Comparison of ENCODE assay signal across 21 cellular contexts in genomic region chr17:69254187-69254586, GRCh38. TPM values are rescaled to one million over a fixed set of nuclear protein-coding genes. Genes with fewer than 3 reads are reported as not detected.
DNase-seq lines count a peak whose midpoint lies in the region; ATAC-seq, FAIRE-seq and TF ChIP-seq lines count a peak whose summit lies in the region.
"Had no signal": no experiment of that assay in that cellular context is flagged by ENCODE, and none has a peak within 500 bp of the region (broad histone marks: within the 10 kb centered on the region; RNA-seq: fewer than 3 reads in every experiment).

No MANE protein-coding gene starts in this region.

- H3K79me1 ChIP-seq in trophoblast cell (ENCODE audit: low read length) = no peaks in the 10 kb centered on the region

- no peaks in the 10 kb centered on the region for H3K9me3 Mint-ChIP-seq in naive thymus-derived CD8-positive, alpha-beta T cell
- H3K9me3 Mint-ChIP-seq: H9 had no signal

- TF ChIP-seq CTCF in foreskin keratinocyte (conservative IDR thresholded peaks at IDR 0.05) (no peak), PC-3 (conservative IDR thresholded peaks at IDR 0.05; ENCODE audit: low read depth, low read length) (no peak)

- no peak overlapping the region for H2AK5ac ChIP-seq in trophoblast cell (ENCODE audit: low read length)

- H4K12ac ChIP-seq in trophoblast cell (ENCODE audit: low read depth, low read length) = no peak overlapping the region

- no peak overlapping the region for H3K23ac ChIP-seq in trophoblast cell (ENCODE audit: low read length)

- no CpG with 5 or more reads among the region's 1 CpG for WGBS in trophoblast cell (ENCODE audit: extremely low coverage, insufficient coverage, insufficient read length)

- H4K91ac ChIP-seq in trophoblast cell (ENCODE audit: low read depth, low read length) = no peak overlapping the region

- POLR2A ChIA-PET in naive thymus-derived CD8-positive, alpha-beta T cell (lab: Charles Lee) = no interaction called here
- POLR2A ChIA-PET in PC-3 (lab: Charles Lee; ENCODE audit: unreplicated experiment) = no interaction called here

- H3K9ac ChIP-seq in PC-3 (ENCODE audit: low read length) (no peak overlapping the region), trophoblast cell (ENCODE audit: low read length) (no peak overlapping the region)

- no peak overlapping the region for H4K8ac ChIP-seq in trophoblast cell (ENCODE audit: low read depth, low read length)

- H3K4me3 ChIP-seq in PC-3 (ENCODE audit: low read length) (no peak overlapping the region), trophoblast cell (ENCODE audit: low read depth, low read length) (no peak overlapping the region)
- H3K4me3 ChIP-seq: PC-9 had no signal

- H3K4me1 Mint-ChIP-seq in naive thymus-derived CD8-positive, alpha-beta T cell = no peaks in the 10 kb centered on the region
- H3K4me1 Mint-ChIP-seq: H9 had no signal

- no peak overlapping the region for H3K4me3 Mint-ChIP-seq in naive thymus-derived CD8-positive, alpha-beta T cell
- H3K4me3 Mint-ChIP-seq: H9 had no signal

- H3K9me3 ChIP-seq in PC-3 (ENCODE audit: low read length) (no peaks in the 10 kb centered on the region), trophoblast cell (ENCODE audit: insufficient read depth, low read depth, low read length) (no peaks in the 10 kb centered on the region)
- H3K9me3 ChIP-seq: BE2C had no signal

- no peak overlapping the region for H3K27ac Mint-ChIP-seq in naive thymus-derived CD8-positive, alpha-beta T cell
- H3K27ac Mint-ChIP-seq: H9 had no signal

- DNase-seq in HTR-8/SVneo (ENCODE audit: insufficient read length, low spot score) = peak; percentile 45
- DNase-seq in foreskin keratinocyte = no peak
- no peak for DNase-seq in NCI-H345 (lab: John Stamatoyannopoulos, UW)
- no peak for DNase-seq in naive thymus-derived CD8-positive, alpha-beta T cell
- DNase-seq in PC-3 = no peak
- DNase-seq in trophoblast cell = no peak
- DNase-seq: BE2C, DMS53, EL, H9, IMR-90, NCI-H1048, NCI-H1417 treated with DMSO at 0.1 percent for 48 hours, NCI-H187, NCI-H446 treated with DMSO at 0.1 percent for 48 hours, NCI-H526 treated with DMSO at 0.1 percent for 48 hours, PC-9, RPMI8226, SHP77 had no signal

- no peak overlapping the region for H3K14ac ChIP-seq in trophoblast cell (ENCODE audit: low read length)

- peaks cover 0 to 43% (median 9%) of the 10 kb centered on the region in 3 donors for H3K36me3 Mint-ChIP-seq in naive thymus-derived CD8-positive, alpha-beta T cell

- no peak overlapping the region for H3K27ac ChIP-seq in foreskin keratinocyte
- H3K27ac ChIP-seq in PC-3 (ENCODE audit: low read length) = no peak overlapping the region
- H3K27ac ChIP-seq in trophoblast cell (ENCODE audit: low read depth, low read length) = no peak overlapping the region
- H3K27ac ChIP-seq: PC-9 had no signal

- no peak overlapping the region for H2BK120ac ChIP-seq in trophoblast cell (ENCODE audit: insufficient read depth, low read length, poor library complexity)

- H2BK5ac ChIP-seq in trophoblast cell (ENCODE audit: low read depth, low read length, poor library complexity) = no peak overlapping the region

- H3K4me1 ChIP-seq in foreskin keratinocyte (no peaks in the 10 kb centered on the region), PC-3 (ENCODE audit: insufficient read depth, low read length) (no peaks in the 10 kb centered on the region), trophoblast cell (ENCODE audit: control insufficient read depth in 1 of 2, insufficient read depth in 2 of 2, low read length in 2 of 2) (no peaks in the 10 kb centered on the region)
- H3K4me1 ChIP-seq: BE2C had no signal

- H2AFZ ChIP-seq in PC-3 (ENCODE audit: low read length) (no peak overlapping the region), trophoblast cell (ENCODE audit: insufficient read depth, low read length, poor library complexity) (no peak overlapping the region)
- H2AFZ ChIP-seq: PC-9 had no signal

- no peaks in the 10 kb centered on the region for H3F3A ChIP-seq in PC-3 (ENCODE audit: low read length, unreplicated experiment)

- no peak overlapping the region for H3K4ac ChIP-seq in trophoblast cell (ENCODE audit: low read depth, low read length)

- H3K79me2 ChIP-seq in PC-3 (ENCODE audit: low read length) (no peaks in the 10 kb centered on the region), trophoblast cell (ENCODE audit: control insufficient read depth, insufficient read depth, low read length, poor library complexity) (no peaks in the 10 kb centered on the region)

- H3K36me3 ChIP-seq in PC-3 (ENCODE audit: low read depth, low read length) = no peaks in the 10 kb centered on the region; the same call in 1 of the 2 replicates
- no peaks in the 10 kb centered on the region for H3K36me3 ChIP-seq in trophoblast cell (ENCODE audit: control insufficient read depth in 1 of 2, insufficient read depth in 2 of 2, low read length in 2 of 2)
- H3K36me3 ChIP-seq: BE2C had no signal

- no TSS peak for BruUV-seq in PC-3 (replicated peaks; lab: Mats Ljungman, UMichigan)

- H3K4me2 ChIP-seq in PC-3 (ENCODE audit: low read length) (no peak overlapping the region), trophoblast cell (ENCODE audit: low read length) (no peak overlapping the region)
- H3K4me2 ChIP-seq: PC-9 had no signal

- H3K18ac ChIP-seq in trophoblast cell (ENCODE audit: low read length) = no peak overlapping the region

- intact Hi-C loops in PC-3 (cut with micrococcal nuclease) = no loop called here

- H3K27me3 ChIP-seq in foreskin keratinocyte (no peaks in the 10 kb centered on the region), PC-3 (ENCODE audit: low read length) (no peaks in the 10 kb centered on the region), trophoblast cell (ENCODE audit: insufficient read depth, low read length) (no peaks in the 10 kb centered on the region)

- H3K27me3 Mint-ChIP-seq in naive thymus-derived CD8-positive, alpha-beta T cell = no peaks in the 10 kb centered on the region

- ATAC-seq in SK-N-SH treated with all-trans-retinoic acid at 6 μM for 48 hours = peak; percentile 69
- ATAC-seq in foreskin keratinocyte = peak; percentile 34
- no peak for ATAC-seq in naive thymus-derived CD8-positive, alpha-beta T cell
- ATAC-seq in PC-3 = no peak

- CTCF ChIA-PET in PC-3 (lab: Charles Lee) = no interaction called here

- H2BK12ac ChIP-seq in trophoblast cell (ENCODE audit: low read length) = no peak overlapping the region

- no peaks in the 10 kb centered on the region for H4K20me1 ChIP-seq in PC-3 (ENCODE audit: low read length)

- FAIRE-seq in HTR-8/SVneo (lab: Jason Lieb, UNC) = peak; percentile 80
- FAIRE-seq: D721Med had no signal

- H3K9me2 ChIP-seq in PC-3 (replicated peaks; ENCODE audit: low read length) = no peaks in the 10 kb centered on the region

TF ChIP-seq in SK-N-SH treated with all-trans-retinoic acid at 6 μM for 48 hours, 23 proteins besides CTCF, POLR2A, EP300 and RAD21 (continues in another document):
- TF ChIP-seq ZFP30 (CRISPR knock-in tag; IDR thresholded peaks at IDR 0.05) (no peak), POU6F1 (CRISPR knock-in tag; IDR thresholded peaks at IDR 0.05; ENCODE audit: borderline replicate concordance, low read depth) (no peak), CSRNP3 (CRISPR knock-in tag; IDR thresholded peaks at IDR 0.05) (no peak), ZNF8 (CRISPR knock-in tag; IDR thresholded peaks at IDR 0.05) (no peak)

RNA-seq across cellular contexts. Expression of gene ABCA10, which starts 25.6 kb away (rescaled TPM):
- total RNA-seq in foreskin keratinocyte = 0.11 and 0.41 TPM in 2 replicates
- 0.04 and 0.12 TPM in 2 replicates for polyA plus RNA-seq in foreskin keratinocyte
- 1 to 10 TPM; 3.2 to 5.5 TPM for total RNA-seq in naive thymus-derived CD8-positive, alpha-beta T cell
- not detected for polyA plus RNA-seq in naive thymus-derived CD8-positive, alpha-beta T cell
- total RNA-seq in PC-3 (2014; rRNA removed) = 0.12 and 0.47 TPM in 2 replicates
- 0.04 and 0.07 TPM in 2 replicates for polyA plus RNA-seq in trophoblast cell (2013)
- total RNA-seq: H9, PC-9 had no signal

Comparison
In these comparisons a context has a peak if more than half of its experiments do, and no peak if none do; other contexts are left out.
1. ATAC-seq: peak in SK-N-SH treated with all-trans-retinoic acid at 6 μM for 48 hours (single experiment) and foreskin keratinocyte (single experiment); none in naive thymus-derived CD8-positive, alpha-beta T cell (0 of 2) and PC-3 (single experiment).